Comparison of ENCODE assay signal across 24 cellular contexts in the genomic region with DNA sequence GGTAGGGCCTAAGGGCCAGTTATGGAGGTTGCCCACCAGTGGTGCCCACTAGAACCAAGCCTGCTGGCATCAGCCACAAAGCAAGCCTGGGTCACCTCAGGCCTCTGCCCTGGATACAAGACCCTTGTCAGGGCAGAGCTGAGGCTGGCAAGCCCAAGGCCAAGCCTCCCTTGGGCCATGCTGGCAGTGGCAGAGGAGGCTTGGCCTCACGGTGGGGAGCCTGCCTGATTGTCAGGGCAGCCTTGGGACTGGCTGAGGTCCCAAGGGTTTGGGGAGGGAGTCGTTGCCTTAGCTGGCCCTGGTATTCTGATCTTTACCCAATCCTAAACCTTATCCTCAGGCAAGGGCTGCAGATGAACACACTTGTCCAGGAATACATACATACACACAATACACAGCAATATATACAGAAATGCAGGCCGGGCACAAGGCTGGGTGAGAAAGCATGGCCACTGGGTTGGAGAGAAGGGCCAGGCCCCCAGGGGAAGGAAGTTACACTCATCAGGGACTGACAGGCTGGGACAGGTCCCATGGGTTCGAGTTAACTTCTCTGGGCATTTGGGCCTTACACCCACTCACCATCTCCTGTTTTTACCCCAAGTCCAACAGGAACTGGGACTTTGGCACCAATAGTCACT. TPM values are rescaled to one million over a fixed set of nuclear protein-coding genes. Genes with fewer than 3 reads are reported as not detected.
DNase-seq lines count a peak whose midpoint lies in the region; ATAC-seq and TF ChIP-seq lines count a peak whose summit lies in the region.
"Had no signal": no experiment of that assay in that cellular context is flagged by ENCODE, and none has a peak within 500 bp of the region (broad histone marks: within the 10 kb centered on the region; RNA-seq: fewer than 3 reads in every experiment).

No MANE protein-coding gene starts in this region.

- H3K4me3 ChIP-seq in adrenal gland (no peak overlapping the region), brain microvascular endothelial cell (ENCODE audit: low read depth, low read length) (no peak overlapping the region)
- H3K4me3 ChIP-seq: cardiac muscle cell had no signal

- peaks cover 26% of the 10 kb centered on the region for H3K36me3 Mint-ChIP-seq in activated naive CD4-positive, alpha-beta T cell treated with anti-CD3 and anti-CD28 coated beads, Interleukin-2, amount 10 ng/mL, durations not matched to agents 7 days and 5 days
- peaks cover 58% of the 10 kb centered on the region for H3K36me3 Mint-ChIP-seq in stimulated activated memory B cell treated with anti-CD40 and anti-IgM and Interleukin-4, amounts not matched to agents 10 μg/mL and 1 μg/mL and 100 μg/mL, for 72 hours

- no peaks in the 10 kb centered on the region for H3K9me3 Mint-ChIP-seq in activated naive CD4-positive, alpha-beta T cell treated with anti-CD3 and anti-CD28 coated beads, Interleukin-2, amount 10 ng/mL, durations not matched to agents 7 days and 5 days
- H3K9me3 Mint-ChIP-seq in stimulated activated memory B cell treated with anti-CD40 and anti-IgM and Interleukin-4, amounts not matched to agents 10 μg/mL and 1 μg/mL and 100 μg/mL, for 72 hours: no peaks in the 10 kb centered on the region

- H3K27ac ChIP-seq in adrenal gland: peak overlapping the region; percentile 42 to 79 (median 65)
- no peak overlapping the region for H3K27ac ChIP-seq in brain microvascular endothelial cell
- H3K27ac ChIP-seq: cardiac muscle cell, parathyroid adenoma had no signal

- DNase-seq in activated naive CD4-positive, alpha-beta T cell treated with anti-CD3 and anti-CD28 coated beads, Interleukin-2, amount 10 ng/mL, durations not matched to agents 7 days and 5 days: no peak
- no peak for DNase-seq in activated naive CD4-positive, alpha-beta T cell (lab: John Stamatoyannopoulos, UW)
- peak; percentile 9 for DNase-seq in KBM-7
- DNase-seq in adrenal gland: peak in 2 of 7 donors; percentile 48 to 57
- no peak for DNase-seq in brain microvascular endothelial cell
- DNase-seq in COR-L47 (lab: John Stamatoyannopoulos, UW): no peak
- no peak for DNase-seq in DMS53 (lab: John Stamatoyannopoulos, UW)
- DNase-seq: activated CD8-positive, alpha-beta memory T cell treated with anti-CD3 and anti-CD28 coated beads, Interleukin-2, amount 10 ng/mL, durations not matched to agents 7 days and 5 days; activated naive CD4-positive, alpha-beta T cell treated with anti-CD3 and anti-CD28 coated beads, Interleukin-2, amount 50 U/mL, for 16 hours; Caco-2; effector CD8-positive, alpha-beta T cell; GDM1; hypothalamus; Kasumi-1; left colon; NCI-H1694 treated with DMSO at 0.1 percent for 48 hours; NCI-H446 treated with DMSO at 0.1 percent for 48 hours; small intestine; stimulated activated naive CD4-positive, alpha-beta T cell had no signal

- H3K4me3 Mint-ChIP-seq in activated naive CD4-positive, alpha-beta T cell treated with anti-CD3 and anti-CD28 coated beads, Interleukin-2, amount 10 ng/mL, durations not matched to agents 7 days and 5 days: no peak overlapping the region
- H3K4me3 Mint-ChIP-seq in stimulated activated memory B cell treated with anti-CD40 and anti-IgM and Interleukin-4, amounts not matched to agents 10 μg/mL and 1 μg/mL and 100 μg/mL, for 72 hours: no peak overlapping the region
- H3K4me3 Mint-ChIP-seq: activated CD8-positive, alpha-beta memory T cell treated with anti-CD3 and anti-CD28 coated beads, Interleukin-2, amount 10 ng/mL, durations not matched to agents 7 days and 5 days had no signal

- H3K27me3 ChIP-seq in adrenal gland (no peaks in the 10 kb centered on the region), brain microvascular endothelial cell (replicated peaks) (no peaks in the 10 kb centered on the region)
- H3K27me3 ChIP-seq: cardiac muscle cell had no signal

- H3K4me1 Mint-ChIP-seq in activated naive CD4-positive, alpha-beta T cell treated with anti-CD3 and anti-CD28 coated beads, Interleukin-2, amount 10 ng/mL, durations not matched to agents 7 days and 5 days: no peaks in the 10 kb centered on the region
- peaks cover 10% of the 10 kb centered on the region for H3K4me1 Mint-ChIP-seq in stimulated activated memory B cell treated with anti-CD40 and anti-IgM and Interleukin-4, amounts not matched to agents 10 μg/mL and 1 μg/mL and 100 μg/mL, for 72 hours

- no peak for ATAC-seq in stimulated activated memory B cell treated with anti-CD40 and anti-IgM and Interleukin-4, amounts not matched to agents 10 μg/mL and 1 μg/mL and 100 μg/mL, for 72 hours
- ATAC-seq: left colon had no signal

- H3K27me3 Mint-ChIP-seq in activated naive CD4-positive, alpha-beta T cell treated with anti-CD3 and anti-CD28 coated beads, Interleukin-2, amount 10 ng/mL, durations not matched to agents 7 days and 5 days: no peaks in the 10 kb centered on the region
- no peaks in the 10 kb centered on the region for H3K27me3 Mint-ChIP-seq in stimulated activated memory B cell treated with anti-CD40 and anti-IgM and Interleukin-4, amounts not matched to agents 10 μg/mL and 1 μg/mL and 100 μg/mL, for 72 hours
- H3K27me3 Mint-ChIP-seq: activated CD8-positive, alpha-beta memory T cell treated with anti-CD3 and anti-CD28 coated beads, Interleukin-2, amount 10 ng/mL, durations not matched to agents 7 days and 5 days had no signal

- no peak for TF ChIP-seq CTCF in adrenal gland (IDR thresholded peaks at IDR 0.05)
- TF ChIP-seq CTCF in brain microvascular endothelial cell (IDR thresholded peaks at IDR 0.05; ENCODE audit: low read depth, low read length, missing control alignments): no peak

- peaks cover 17 to 29% of the 10 kb centered on the region in 2 donors for H3K4me1 ChIP-seq in adrenal gland (replicated peaks in 1 of 2)
- H3K4me1 ChIP-seq: Caco-2, parathyroid adenoma had no signal

- H3K36me3 ChIP-seq in adrenal gland (replicated peaks in 1 of 2) (peaks cover 0 to 40% of the 10 kb centered on the region in 2 donors), brain microvascular endothelial cell (replicated peaks) (peaks cover 30% of the 10 kb centered on the region)

- peak overlapping the region; percentile 10 for H3K27ac Mint-ChIP-seq in activated naive CD4-positive, alpha-beta T cell treated with anti-CD3 and anti-CD28 coated beads, Interleukin-2, amount 10 ng/mL, durations not matched to agents 7 days and 5 days
- peak overlapping the region; percentile 52 for H3K27ac Mint-ChIP-seq in stimulated activated memory B cell treated with anti-CD40 and anti-IgM and Interleukin-4, amounts not matched to agents 10 μg/mL and 1 μg/mL and 100 μg/mL, for 72 hours
- H3K27ac Mint-ChIP-seq: activated CD8-positive, alpha-beta memory T cell treated with anti-CD3 and anti-CD28 coated beads, Interleukin-2, amount 10 ng/mL, durations not matched to agents 7 days and 5 days had no signal

- TF ChIP-seq POLR2A in adrenal gland (IDR thresholded peaks at IDR 0.05): no peak

- in situ Hi-C loops in KBM-7 (cut with MboI; ENCODE audit: low pct_unique_long_range_greater_than_20kb, low sequenced_read_pairs) (no loop called here), brain microvascular endothelial cell (cut with HindIII; ENCODE audit: low pct_ligation_motif_present, low sequenced_read_pairs) (no loop called here)

- no peaks in the 10 kb centered on the region for H3K9me3 ChIP-seq in adrenal gland (replicated peaks in 1 of 3)
- H3K9me3 ChIP-seq: Caco-2 had no signal

- WGBS in adrenal gland, 4 donors: 58 to 75% (median 60%) methylated on average over 3 to 4 of the region's 4 CpGs

- CTCF ChIA-PET in activated naive CD4-positive, alpha-beta T cell treated with anti-CD3 and anti-CD28 coated beads, Interleukin-2, amount 10 ng/mL, durations not matched to agents 7 days and 5 days (lab: Charles Lee): interaction anchor here (1.1 to 2.3 kb wide), 3 partner anchors 34 to 42 kb away, joined by 3 to 5 read pairs (median 3); no protein-coding TSS in a partner anchor

- intact Hi-C loops in adrenal gland (cut with DNase I): no loop called here

RNA-seq across cellular contexts. Expression of a gene that starts 21.0 kb away (rescaled TPM):
- total RNA-seq in adrenal gland: 100 to 1,000 TPM; 203 to 581 (median 294) TPM
- polyA plus RNA-seq in adrenal gland: 100 to 1,000 TPM; 120 to 424 (median 246) TPM

RNA-seq across cellular contexts. Expression of a gene that starts 22.1 kb away (rescaled TPM):
- 10 to 100 TPM; 24.4 to 76.3 (median 33.3) TPM for total RNA-seq in adrenal gland
- polyA plus RNA-seq in adrenal gland: 10 to 100 TPM; 37.9 to 65.8 (median 63.2) TPM

RNA-seq across cellular contexts. Expression of a gene that starts 29.2 kb away (rescaled TPM):
- 1 to 10 TPM; 4.4 to 8.1 (median 6.0) TPM for total RNA-seq in adrenal gland
- 10 to 100 TPM in 1 of 3 donors, 1 to 10 TPM in 2; 1.8 to 12.0 (median 3.7) TPM for polyA plus RNA-seq in adrenal gland

RNA-seq across cellular contexts. Expression of a gene that starts 38.2 kb away (rescaled TPM):
- under 1 TPM in 1 of 8 donors, not detected in 7; 0.30 TPM for total RNA-seq in adrenal gland
- under 1 TPM in 2 of 3 donors, not detected in 1; 0.20 to 0.32 TPM for polyA plus RNA-seq in adrenal gland
- total RNA-seq: Caco-2, left colon, ureter had no signal
- polyA plus RNA-seq: AG04450 had no signal

RNA-seq across cellular contexts. Expression of a gene that starts 41.1 kb away (rescaled TPM):
- total RNA-seq in adrenal gland: 10 to 100 TPM in 7 of 8 donors, 1 to 10 TPM in 1; 8.7 to 35.0 (median 27.8) TPM
- 10 to 100 TPM; 25.7 to 45.4 (median 34.7) TPM for polyA plus RNA-seq in adrenal gland
